Comparison of ENCODE assay signal across 10 cellular contexts in the genomic region with DNA sequence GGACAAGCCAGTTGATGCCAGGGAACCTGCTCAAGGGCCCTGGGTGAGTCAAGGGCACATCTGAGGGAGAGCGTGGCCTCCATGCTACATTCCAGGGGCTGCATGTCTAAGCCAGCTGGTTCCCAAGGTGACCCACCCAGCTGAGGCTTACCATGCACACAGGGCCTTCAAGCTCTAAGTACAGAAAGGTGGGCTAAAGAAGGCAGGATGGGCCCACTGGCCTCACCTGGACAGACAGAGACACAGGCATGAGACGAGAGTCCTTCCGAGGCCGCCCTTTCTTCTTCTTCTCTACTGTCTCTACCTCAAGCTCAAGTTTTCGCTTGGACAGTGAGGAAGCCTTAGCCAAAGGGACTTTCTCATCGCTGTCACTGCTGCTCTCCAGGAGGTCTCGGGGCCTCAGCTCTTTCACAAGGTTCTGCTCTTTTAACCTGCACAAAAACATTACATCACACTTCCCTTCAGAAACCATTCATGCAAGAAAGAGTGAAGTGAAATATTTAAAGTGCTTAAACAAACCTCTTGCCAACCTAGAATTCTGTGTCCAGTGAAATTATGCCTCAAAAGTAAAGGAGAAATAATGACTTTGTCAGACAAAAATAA.
DNase-seq lines count a peak whose midpoint lies in the region; ATAC-seq and TF ChIP-seq lines count a peak whose summit lies in the region.
"Had no signal": no experiment of that assay in that cellular context is flagged by ENCODE, and none has a peak within 500 bp of the region (broad histone marks: within the 10 kb centered on the region; RNA-seq: fewer than 3 reads in every experiment).

No MANE protein-coding gene starts in this region.

- ATAC-seq in GM21576 (IDR thresholded peaks at IDR 0.05; ENCODE audit: unreplicated experiment), result peak; percentile 86
- ATAC-seq in HG03565 (IDR thresholded peaks at IDR 0.05; ENCODE audit: unreplicated experiment), result peak; percentile 67
- ATAC-seq in WTC11, result no peak

- no peak for TF ChIP-seq CTCF in GM13976 (IDR thresholded peaks at IDR 0.05; ENCODE audit: borderline replicate concordance, control extremely low read depth, extremely low read depth, insufficient read depth, missing control alignments)
- no peak for TF ChIP-seq CTCF in WTC11 (IDR thresholded peaks at IDR 0.05)

- no peak overlapping the region for H3K27ac Mint-ChIP-seq in WTC11

- no peaks in the 10 kb centered on the region for H3K4me1 Mint-ChIP-seq in WTC11

- H3K4me3 Mint-ChIP-seq in WTC11, result no peak overlapping the region

- CTCF ChIA-PET in WTC11 (lab: Charles Lee), result no interaction called here

- H3K36me3 Mint-ChIP-seq in WTC11, result peaks cover 49% of the 10 kb centered on the region

- in situ Hi-C loops in GM13976 (cut with MboI; ENCODE audit: low sequenced_read_pairs, unreplicated experiment), result no loop called here

- DNase-seq in GM13976 (ENCODE audit: low spot score) (peak; percentile 86), kidney tubule cell (ENCODE audit: low spot score) (peak; percentile 79), NCI-H526 treated with DMSO at 0.1 percent for 48 hours (lab: John Stamatoyannopoulos, UW) (no peak), NCI-H2029 treated with DMSO at 0.1 percent for 48 hours (lab: John Stamatoyannopoulos, UW) (no peak), WTC11 (ENCODE audit: low spot score) (no peak)
- no peak for DNase-seq in activated CD4-positive, CD25-positive, alpha-beta regulatory T cell (lab: John Stamatoyannopoulos, UW)
- DNase-seq: DMS153, uterus had no signal

- no peaks in the 10 kb centered on the region for H3K27me3 Mint-ChIP-seq in WTC11 (ENCODE audit: low read depth)

- POLR2A ChIA-PET in WTC11 (lab: Charles Lee), result no interaction called here

- H3K9me3 Mint-ChIP-seq in WTC11, result no peaks in the 10 kb centered on the region

TF ChIP-seq in WTC11, 78 proteins besides CTCF, POLR2A, EP300 and RAD21:
- TF ChIP-seq PRRX2 (CRISPR knock-in tag; IDR thresholded peaks at IDR 0.05), result no peak
- TF ChIP-seq IRF2 (CRISPR knock-in tag; IDR thresholded peaks at IDR 0.05; ENCODE audit: borderline replicate concordance, low read depth), result no peak
- no peak for TF ChIP-seq HMGA2 (CRISPR knock-in tag; IDR thresholded peaks at IDR 0.05)

Comparison
In these comparisons a context has a peak if more than half of its experiments do, and no peak if none do; other contexts are left out.
1. DNase-seq: peak in GM13976 (single experiment) and kidney tubule cell (single experiment); none in NCI-H526 treated with DMSO at 0.1 percent for 48 hours (single experiment), activated CD4-positive, CD25-positive, alpha-beta regulatory T cell (0 of 4), NCI-H2029 treated with DMSO at 0.1 percent for 48 hours (single experiment) and WTC11 (single experiment).